16 cellular contexts compared by ENCODE assay signal in the genomic region with DNA sequence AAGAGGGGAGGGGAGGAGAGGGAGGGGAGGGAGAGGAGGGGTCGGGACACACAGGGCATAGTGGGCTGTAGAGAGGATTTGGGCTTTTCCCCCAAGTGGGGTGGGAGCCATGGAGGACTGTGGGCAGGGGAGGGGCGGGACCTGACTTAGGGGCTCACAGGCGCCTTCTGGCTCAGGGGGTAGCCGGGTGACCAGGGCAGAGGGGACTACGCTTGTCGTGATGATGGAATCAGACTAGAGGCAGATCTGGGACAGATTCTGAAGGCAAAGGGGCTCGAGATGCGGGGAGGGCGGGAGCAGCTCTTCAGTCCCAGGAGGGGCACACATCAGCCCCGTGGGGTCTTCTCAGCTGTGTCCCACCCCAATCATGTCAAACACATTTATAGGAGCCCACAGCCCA. TPM values are rescaled to one million over a fixed set of nuclear protein-coding genes. Genes with fewer than 3 reads are reported as not detected.
"Had no signal": no experiment of that assay in that cellular context is flagged by ENCODE, and none has a peak within 500 bp of the region (broad histone marks: within the 10 kb centered on the region; RNA-seq: fewer than 3 reads in every experiment).

No MANE protein-coding gene starts in this region.

- ATAC-seq: gastrocnemius medialis, left lung, pancreas had no signal

- H3K27me3 ChIP-seq: cardiac muscle cell, pancreas, vagina had no signal

- H3K36me3 ChIP-seq: cardiac muscle cell had no signal

- H3K9me3 ChIP-seq: gastrocnemius medialis, left lung, pancreas, tibial artery, vagina had no signal

- DNase-seq: activated CD4-positive, alpha-beta memory T cell treated with anti-CD3 and anti-CD28 coated beads for 36 hours; activated T-cell treated with anti-CD3 and anti-CD28 coated beads, Interleukin-2, amount 50 U/mL, for 48 hours; gastrocnemius medialis; left lung; nephron progenitor cell; pancreas; stimulated activated CD4-positive, alpha-beta T cell treated with anti-CD3 and anti-CD28 coated beads, Interleukin-15, amount 100 ng/mL, for 24 hours; stimulated activated CD4-positive, alpha-beta T cell treated with anti-CD3 and anti-CD28 coated beads, Interleukin-4, amount 100 ng/mL, for 24 hours; tibial artery had no signal

- H3K27ac ChIP-seq: cardiac muscle cell, gastrocnemius medialis, left lung, pancreas, tibial artery, vagina, VCaP had no signal

- H3K4me3 ChIP-seq: cardiac muscle cell, gastrocnemius medialis, left lung, pancreas, tibial artery, vagina had no signal

- H3K4me1 ChIP-seq: pancreas had no signal

RNA-seq across cellular contexts. Expression of a gene that starts 19.8 kb away (rescaled TPM):
- total RNA-seq: endothelial cell of umbilical vein, gastrocnemius medialis, left lung, pancreas, renal cortical epithelial cell, skeletal muscle tissue, vagina had no signal
- polyA plus RNA-seq: cardiac muscle cell, endothelial cell of umbilical vein, keratinocyte, pancreas had no signal

RNA-seq across cellular contexts. Expression of a gene that starts 38.9 kb away (rescaled TPM):
- total RNA-seq: activated CD4-positive, alpha-beta memory T cell treated with anti-CD3 and anti-CD28 coated beads for 36 hours; endothelial cell of umbilical vein; skeletal muscle tissue had no signal
- polyA plus RNA-seq: cardiac muscle cell, endothelial cell of umbilical vein had no signal
